17 cellular contexts compared by ENCODE assay signal in the genomic region with DNA sequence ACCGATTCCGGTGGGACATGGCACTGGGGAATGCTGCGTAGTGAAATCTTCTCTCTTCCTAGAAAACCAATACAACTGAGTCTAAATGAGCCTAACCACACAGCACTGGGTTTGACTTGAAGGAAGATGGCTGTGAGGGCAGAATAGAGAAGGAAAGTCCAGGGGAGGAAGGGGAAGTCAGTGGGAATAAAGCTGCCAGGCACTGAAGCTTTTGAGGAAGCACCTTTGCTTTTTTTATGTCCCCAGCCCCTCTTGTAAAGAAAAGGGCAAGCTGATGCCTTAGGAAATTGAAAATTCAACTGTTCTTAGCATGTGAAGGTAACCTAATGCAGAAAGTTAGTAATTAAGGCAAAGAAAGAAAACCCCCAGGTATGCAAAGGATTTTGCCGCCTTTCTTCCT. TPM values are rescaled to one million over a fixed set of nuclear protein-coding genes. Genes with fewer than 3 reads are reported as not detected.
DNase-seq lines count a peak whose midpoint lies in the region; ATAC-seq lines count a peak whose summit lies in the region.
"Had no signal": no experiment of that assay in that cellular context is flagged by ENCODE, and none has a peak within 500 bp of the region (broad histone marks: within the 10 kb centered on the region; RNA-seq: fewer than 3 reads in every experiment).

No MANE protein-coding gene starts in this region.

- no peak for ATAC-seq in left ventricle myocardium superior
- ATAC-seq in activated T-helper 17 cell treated with anti-CD3 and anti-CD28 coated beads, Interleukin-2, amount 50 U/mL, for 72 hours (replicated peaks): no peak
- no peak for ATAC-seq in stimulated activated effector memory CD8-positive, alpha-beta T cell treated with anti-CD3 and anti-CD28 coated beads, Interleukin-12 subunit alpha, Interleukin-12 subunit beta, amount 100 ng/mL, for 72 hours
- ATAC-seq: GM23338 had no signal

- H3K36me3 Mint-ChIP-seq in activated T-helper 17 cell treated with anti-CD3 and anti-CD28 coated beads, Interleukin-2, amount 50 U/mL, for 72 hours (ENCODE audit: low read depth): peaks cover 75% of the 10 kb centered on the region
- peaks cover 58% of the 10 kb centered on the region for H3K36me3 Mint-ChIP-seq in stimulated activated effector memory CD8-positive, alpha-beta T cell treated with anti-CD3 and anti-CD28 coated beads, Interleukin-12 subunit alpha, Interleukin-12 subunit beta, amount 100 ng/mL, for 72 hours

- DNase-seq in cardiac septum (ENCODE audit: low spot score) (peak; percentile 14), left ventricle myocardium superior (no peak), MV-4-11 (lab: John Stamatoyannopoulos, UW) (peak; percentile 29), DMS 273 (lab: John Stamatoyannopoulos, UW; ENCODE audit: unreplicated experiment) (no peak)
- no peak for DNase-seq in stimulated activated effector memory CD8-positive, alpha-beta T cell treated with anti-CD3 and anti-CD28 coated beads, Interleukin-12 subunit alpha, Interleukin-12 subunit beta, amount 100 ng/mL, for 72 hours (ENCODE audit: low spot score in 2 of 2)
- DNase-seq in stimulated activated CD8-positive, alpha-beta memory T cell treated with anti-CD3 and anti-CD28 coated beads, Interleukin-4, amount 100 ng/mL, for 48 hours: no peak
- DNase-seq: Caco-2; CD4-positive, alpha-beta T cell; MM.1S; NCI-H1105 treated with DMSO at 0.1 percent for 48 hours; NCI-H1694; NCI-H2081; NCI-H2171; NCI-H524 treated with DMSO at 0.1 percent for 48 hours; OCI-M1 had no signal

- H3K4me1 Mint-ChIP-seq in activated T-helper 17 cell treated with anti-CD3 and anti-CD28 coated beads, Interleukin-2, amount 50 U/mL, for 72 hours: no peaks in the 10 kb centered on the region
- no peaks in the 10 kb centered on the region for H3K4me1 Mint-ChIP-seq in stimulated activated effector memory CD8-positive, alpha-beta T cell treated with anti-CD3 and anti-CD28 coated beads, Interleukin-12 subunit alpha, Interleukin-12 subunit beta, amount 100 ng/mL, for 72 hours
- H3K4me1 Mint-ChIP-seq: GM23338 had no signal

- H3K4me3 Mint-ChIP-seq in activated T-helper 17 cell treated with anti-CD3 and anti-CD28 coated beads, Interleukin-2, amount 50 U/mL, for 72 hours: no peak overlapping the region
- no peak overlapping the region for H3K4me3 Mint-ChIP-seq in stimulated activated effector memory CD8-positive, alpha-beta T cell treated with anti-CD3 and anti-CD28 coated beads, Interleukin-12 subunit alpha, Interleukin-12 subunit beta, amount 100 ng/mL, for 72 hours
- H3K4me3 Mint-ChIP-seq: CD4-positive, alpha-beta T cell; GM23338 had no signal

- H3K27me3 Mint-ChIP-seq in activated T-helper 17 cell treated with anti-CD3 and anti-CD28 coated beads, Interleukin-2, amount 50 U/mL, for 72 hours: no peaks in the 10 kb centered on the region
- H3K27me3 Mint-ChIP-seq: CD4-positive, alpha-beta T cell had no signal

- intact Hi-C loops in cardiac septum (cut with DNase I): no loop called here
- intact Hi-C loops in left ventricle myocardium superior (cut with micrococcal nuclease): loop anchor here (5.0 kb wide), 1 partner anchor 88 kb away; no protein-coding TSS in a partner anchor

- peak overlapping the region; percentile 6 for H3K27ac Mint-ChIP-seq in activated T-helper 17 cell treated with anti-CD3 and anti-CD28 coated beads, Interleukin-2, amount 50 U/mL, for 72 hours
- peak overlapping the region; percentile 27 for H3K27ac Mint-ChIP-seq in stimulated activated effector memory CD8-positive, alpha-beta T cell treated with anti-CD3 and anti-CD28 coated beads, Interleukin-12 subunit alpha, Interleukin-12 subunit beta, amount 100 ng/mL, for 72 hours
- H3K27ac Mint-ChIP-seq: CD4-positive, alpha-beta T cell; GM23338 had no signal

- no peaks in the 10 kb centered on the region for H3K9me3 Mint-ChIP-seq in activated T-helper 17 cell treated with anti-CD3 and anti-CD28 coated beads, Interleukin-2, amount 50 U/mL, for 72 hours
- H3K9me3 Mint-ChIP-seq in stimulated activated effector memory CD8-positive, alpha-beta T cell treated with anti-CD3 and anti-CD28 coated beads, Interleukin-12 subunit alpha, Interleukin-12 subunit beta, amount 100 ng/mL, for 72 hours: no peaks in the 10 kb centered on the region
- H3K9me3 Mint-ChIP-seq: CD4-positive, alpha-beta T cell; GM23338 had no signal

RNA-seq across cellular contexts. Expression of gene MED28, which starts 20.6 kb away (rescaled TPM):
- total RNA-seq in cardiac septum: 21.7 TPM
- total RNA-seq in left ventricle myocardium superior: 23.4 TPM
- total RNA-seq in activated T-helper 17 cell treated with anti-CD3 and anti-CD28 coated beads, Interleukin-2, amount 50 U/mL, for 72 hours: 10 to 100 TPM; 50.0 to 50.9 TPM

RNA-seq across cellular contexts. Expression of gene LAP3, which starts 58.1 kb away (rescaled TPM):
- total RNA-seq in cardiac septum (58.9 TPM), left ventricle myocardium superior (55.6 TPM)
- 100 to 1,000 TPM in 1 of 2 donors, 10 to 100 TPM in 1; 58.8 to 109 TPM for total RNA-seq in activated T-helper 17 cell treated with anti-CD3 and anti-CD28 coated beads, Interleukin-2, amount 50 U/mL, for 72 hours

Comparison
In these comparisons a context has a peak if more than half of its experiments do, and no peak if none do; other contexts are left out.
1. DNase-seq: peak in cardiac septum (single experiment) and MV-4-11 (single experiment); none in left ventricle myocardium superior (single experiment), stimulated activated effector memory CD8-positive, alpha-beta T cell treated with anti-CD3 and anti-CD28 coated beads, Interleukin-12 subunit alpha, Interleukin-12 subunit beta, amount 100 ng/mL, for 72 hours (0 of 2), stimulated activated CD8-positive, alpha-beta memory T cell treated with anti-CD3 and anti-CD28 coated beads, Interleukin-4, amount 100 ng/mL, for 48 hours (single experiment) and DMS 273 (single experiment).